In the genomic region with DNA sequence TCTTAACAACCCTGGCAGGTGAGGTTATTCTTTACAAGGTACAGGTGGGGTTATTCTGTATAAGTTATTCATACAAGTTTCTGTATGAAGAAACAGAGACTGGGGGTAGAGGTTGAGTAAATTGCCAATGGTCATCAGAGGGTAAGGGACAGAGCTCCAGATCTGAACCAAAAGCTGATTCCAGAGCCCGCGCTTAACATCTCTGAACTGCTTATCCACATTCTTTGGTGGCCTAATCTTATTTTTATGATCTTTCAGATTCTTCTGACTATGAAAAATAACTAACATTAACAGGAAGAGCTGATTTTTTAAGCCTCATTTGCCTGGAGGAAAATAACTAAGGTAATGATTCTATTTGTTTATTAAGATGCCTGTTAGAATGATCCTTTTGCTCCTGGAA, we compare ENCODE assay signal across 28 cellular contexts.
DNase-seq lines count a peak whose midpoint lies in the region; ATAC-seq, FAIRE-seq and TF ChIP-seq lines count a peak whose summit lies in the region.
"Had no signal": no experiment of that assay in that cellular context is flagged by ENCODE, and none has a peak within 500 bp of the region (broad histone marks: within the 10 kb centered on the region; RNA-seq: fewer than 3 reads in every experiment).

No MANE protein-coding gene starts in this region.

- H3K27me3 ChIP-seq in trophoblast cell (ENCODE audit: insufficient read depth, low read length) (no peaks in the 10 kb centered on the region), HepG2 (ENCODE audit: control insufficient read depth in 1 of 2, insufficient read depth in 2 of 2, low read length in 2 of 2) (no peaks in the 10 kb centered on the region)
- H3K27me3 ChIP-seq: BE2C; BLaER1; BLaER1 treated with 17β-estradiol and CSF1 and Interleukin-3, amounts not matched to agents 10 nM and 100 nM had no signal

- H2BK12ac ChIP-seq in trophoblast cell (ENCODE audit: low read length), result no peak overlapping the region

- peak; percentile 59 to 79 for DNase-seq in trophoblast cell
- DNase-seq in HepG2 (ENCODE audit: low spot score), result no peak
- DNase-seq: 8988T; ACHN; AML-193; BE2C; Caco-2; Calu3; CD4-positive, alpha-beta memory T cell; CD4-positive, alpha-beta T cell; CD4-positive, CD25-positive, alpha-beta regulatory T cell; CD8-positive, alpha-beta memory T cell; CD8-positive, alpha-beta T cell; COR-L47; DMS 273 treated with DMSO at 0.1 percent for 48 hours; DMS153; DMS53; DMS79; DMS79 treated with DMSO at 0.1 percent for 48 hours; DND-41; EL had no signal

- no peak overlapping the region for H3K23ac ChIP-seq in trophoblast cell (ENCODE audit: low read length)

- no peak for FAIRE-seq in HepG2 (lab: Jason Lieb, UNC)
- FAIRE-seq: A204.1, A549, D721Med had no signal

- no peak overlapping the region for H4K8ac ChIP-seq in trophoblast cell (ENCODE audit: low read depth, low read length)

- no peak overlapping the region for H3K14ac ChIP-seq in trophoblast cell (ENCODE audit: low read length)

- H4K20me1 ChIP-seq in HepG2 (ENCODE audit: insufficient read depth, low read length), result no peaks in the 10 kb centered on the region
- H4K20me1 ChIP-seq: BLaER1; BLaER1 treated with 17β-estradiol and CSF1 and Interleukin-3, amounts not matched to agents 10 nM and 100 nM had no signal

- TF ChIP-seq EP300 in HepG2 (IDR thresholded peaks at IDR 0.05; ENCODE audit: low read depth in 2 of 2, low read length in 2 of 2) (no peak), HepG2 (CRISPR knock-in tag; IDR thresholded peaks at IDR 0.05; ENCODE audit: borderline replicate concordance) (no peak)

- H2AK5ac ChIP-seq in trophoblast cell (ENCODE audit: low read length), result no peak overlapping the region

- ATAC-seq in HepG2, result no peak
- ATAC-seq: A549; CD8-positive, alpha-beta T cell had no signal

- H3K9me3 ChIP-seq in trophoblast cell (ENCODE audit: insufficient read depth, low read depth, low read length) (no peaks in the 10 kb centered on the region), HepG2 (ENCODE audit: low read length) (no peaks in the 10 kb centered on the region)
- H3K9me3 ChIP-seq: A549; BE2C; BLaER1; BLaER1 treated with 17β-estradiol and CSF1 and Interleukin-3, amounts not matched to agents 10 nM and 100 nM; Caco-2 had no signal

- H3K79me1 ChIP-seq in trophoblast cell (ENCODE audit: low read length), result no peaks in the 10 kb centered on the region

- BruUV-seq in HepG2 (replicated peaks; lab: Mats Ljungman, UMichigan), result no TSS peak

- H3K18ac ChIP-seq in trophoblast cell (ENCODE audit: low read length), result no peak overlapping the region

- POLR2A ChIA-PET in HepG2 (lab: Yijun Ruan, JAX), result no interaction called here

- H3K4me3 ChIP-seq in trophoblast cell (ENCODE audit: low read depth, low read length) (no peak overlapping the region), HepG2 (replicated peaks in 1 of 3; ENCODE audit: insufficient read depth in 1 of 3, low read depth in 2 of 3, low read length in 3 of 3) (no peak overlapping the region)
- H3K4me3 ChIP-seq: A549; BLaER1; BLaER1 treated with 17β-estradiol and CSF1 and Interleukin-3, amounts not matched to agents 10 nM and 100 nM had no signal

- intact Hi-C loops in HepG2 (cut with micrococcal nuclease; ENCODE audit: unreplicated experiment), result no loop called here

- no peak overlapping the region for H4K12ac ChIP-seq in trophoblast cell (ENCODE audit: low read depth, low read length)

- no CpG with 5 or more reads among the region's 2 CpGs for WGBS in trophoblast cell (ENCODE audit: extremely low coverage, insufficient coverage, insufficient read length)
- WGBS in HepG2 (ENCODE audit: low lambda C conversion rate), result 95% methylated on average over 2 of the region's 2 CpGs

- H3K27ac ChIP-seq in trophoblast cell (ENCODE audit: low read depth, low read length), result no peak overlapping the region
- H3K27ac ChIP-seq in HepG2 (ENCODE audit: extremely low read length, insufficient read depth, low read length), result no peak overlapping the region
- H3K27ac ChIP-seq: 22Rv1; A549; BLaER1; BLaER1 treated with 17β-estradiol and CSF1 and Interleukin-3, amounts not matched to agents 10 nM and 100 nM; C4-2B had no signal

- H3K36me3 ChIP-seq in trophoblast cell (ENCODE audit: control insufficient read depth in 1 of 2, insufficient read depth in 2 of 2, low read length in 2 of 2) (no peaks in the 10 kb centered on the region), HepG2 (replicated peaks in 1 of 2; ENCODE audit: control insufficient read depth in 1 of 2, insufficient read depth in 2 of 2, low read length in 2 of 2) (no peaks in the 10 kb centered on the region)
- H3K36me3 ChIP-seq: BE2C; BLaER1; BLaER1 treated with 17β-estradiol and CSF1 and Interleukin-3, amounts not matched to agents 10 nM and 100 nM had no signal

- no peak for TF ChIP-seq CTCF in HepG2 (CRISPR knock-in tag; IDR thresholded peaks at IDR 0.05)

- H2AFZ ChIP-seq in trophoblast cell (ENCODE audit: insufficient read depth, low read length, poor library complexity), result no peak overlapping the region
- H2AFZ ChIP-seq in HepG2 (ENCODE audit: low read length), result no peak overlapping the region

- in situ Hi-C loops in HepG2 (cut with HindIII; ENCODE audit: extremely low pct_ligation_motif_present, low pct_unique_long_range_greater_than_20kb), result no loop called here

- H3K4me1 ChIP-seq in trophoblast cell (ENCODE audit: control insufficient read depth in 1 of 2, insufficient read depth in 2 of 2, low read length in 2 of 2), result peaks cover 3 to 7% of the 10 kb centered on the region in 2 experiments
- no peaks in the 10 kb centered on the region for H3K4me1 ChIP-seq in HepG2 (ENCODE audit: insufficient read depth, low read length)
- H3K4me1 ChIP-seq: A549; BE2C; BLaER1; BLaER1 treated with 17β-estradiol and CSF1 and Interleukin-3, amounts not matched to agents 10 nM and 100 nM; Caco-2 had no signal

- TF ChIP-seq POLR2A in HepG2 (IDR thresholded peaks at IDR 0.05; ENCODE audit: insufficient read depth in 1 of 2, low read depth in 2 of 2, low read length in 2 of 2), result no peak

- H3K4ac ChIP-seq in trophoblast cell (ENCODE audit: low read depth, low read length), result no peak overlapping the region

- H2BK5ac ChIP-seq in trophoblast cell (ENCODE audit: low read depth, low read length, poor library complexity), result no peak overlapping the region

- H2BK120ac ChIP-seq in trophoblast cell (ENCODE audit: insufficient read depth, low read length, poor library complexity), result no peak overlapping the region

- H3K9ac ChIP-seq in trophoblast cell (ENCODE audit: low read length) (no peak overlapping the region), HepG2 (ENCODE audit: insufficient read depth, low read depth, low read length) (no peak overlapping the region)
- H3K9ac ChIP-seq: BLaER1; BLaER1 treated with 17β-estradiol and CSF1 and Interleukin-3, amounts not matched to agents 10 nM and 100 nM had no signal

- CTCF ChIA-PET in HepG2 (lab: Yijun Ruan, JAX; ENCODE audit: low intra/inter-chr PET ratio, low total read pairs), result no interaction called here

- H3K79me2 ChIP-seq in trophoblast cell (ENCODE audit: control insufficient read depth, insufficient read depth, low read length, poor library complexity) (no peaks in the 10 kb centered on the region), HepG2 (ENCODE audit: insufficient read depth, low read length) (no peaks in the 10 kb centered on the region)

- H3K4me2 ChIP-seq in trophoblast cell (ENCODE audit: low read length), result no peak overlapping the region
- no peak overlapping the region for H3K4me2 ChIP-seq in HepG2 (ENCODE audit: low read depth, low read length)
- H3K4me2 ChIP-seq: A549; BLaER1; BLaER1 treated with 17β-estradiol and CSF1 and Interleukin-3, amounts not matched to agents 10 nM and 100 nM had no signal

- no peak overlapping the region for H4K91ac ChIP-seq in trophoblast cell (ENCODE audit: low read depth, low read length)

- TF ChIP-seq RAD21 in HepG2 (CRISPR knock-in tag; IDR thresholded peaks at IDR 0.05), result no peak

TF ChIP-seq in HepG2, 621 proteins besides CTCF, POLR2A, EP300 and RAD21 (continues in another document):
- TF ChIP-seq SCMH1 (CRISPR knock-in tag; IDR thresholded peaks at IDR 0.05; ENCODE audit: borderline replicate concordance) (no peak), ZNF562 (CRISPR knock-in tag; IDR thresholded peaks at IDR 0.05; ENCODE audit: borderline replicate concordance) (no peak), ZNF256 (CRISPR knock-in tag; conservative IDR thresholded peaks at IDR 0.05) (no peak), HES4 (CRISPR knock-in tag; IDR thresholded peaks at IDR 0.05; ENCODE audit: borderline replicate concordance) (no peak), MYC (CRISPR knock-in tag; IDR thresholded peaks at IDR 0.05; ENCODE audit: borderline replicate concordance) (no peak), NR2F1 (CRISPR knock-in tag; IDR thresholded peaks at IDR 0.05) (no peak), CBX1 (IDR thresholded peaks at IDR 0.05; ENCODE audit: low read depth) (no peak), ZSCAN5A (CRISPR knock-in tag; IDR thresholded peaks at IDR 0.05; ENCODE audit: borderline replicate concordance) (no peak), ZNF841 (CRISPR knock-in tag; IDR thresholded peaks at IDR 0.05; ENCODE audit: borderline replicate concordance) (no peak)
- TF ChIP-seq, protein P1, sequence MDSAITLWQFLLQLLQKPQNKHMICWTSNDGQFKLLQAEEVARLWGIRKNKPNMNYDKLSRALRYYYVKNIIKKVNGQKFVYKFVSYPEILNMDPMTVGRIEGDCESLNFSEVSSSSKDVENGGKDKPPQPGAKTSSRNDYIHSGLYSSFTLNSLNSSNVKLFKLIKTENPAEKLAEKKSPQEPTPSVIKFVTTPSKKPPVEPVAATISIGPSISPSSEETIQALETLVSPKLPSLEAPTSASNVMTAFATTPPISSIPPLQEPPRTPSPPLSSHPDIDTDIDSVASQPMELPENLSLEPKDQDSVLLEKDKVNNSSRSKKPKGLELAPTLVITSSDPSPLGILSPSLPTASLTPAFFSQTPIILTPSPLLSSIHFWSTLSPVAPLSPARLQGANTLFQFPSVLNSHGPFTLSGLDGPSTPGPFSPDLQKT (CRISPR knock-in tag; IDR thresholded peaks at IDR 0.05; ENCODE audit: borderline replicate concordance), result no peak
